In the genomic region with DNA sequence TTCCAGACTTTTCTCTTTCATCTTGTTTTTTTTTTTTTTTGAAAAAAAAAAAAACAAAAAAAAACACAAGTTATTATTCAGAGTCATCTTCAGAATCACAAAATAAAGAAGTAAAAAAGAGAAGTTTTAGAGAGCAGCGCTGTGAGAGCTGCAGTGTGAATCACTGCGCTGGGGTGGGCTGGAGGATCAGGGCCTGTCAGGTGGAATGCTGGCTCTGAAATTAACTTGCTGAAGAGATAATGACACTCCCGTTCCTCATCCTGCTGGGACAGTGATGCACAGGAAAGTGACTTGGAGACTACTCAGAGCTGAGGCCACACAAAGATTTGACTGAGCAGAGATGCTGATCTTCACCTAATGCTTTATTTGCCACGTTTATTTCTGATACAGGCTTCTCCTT, we compare ENCODE assay signal across 1 cellular context.
TF ChIP-seq lines count a peak whose summit lies in the region.

No MANE protein-coding gene starts in this region.

TF ChIP-seq in WTC11, 78 proteins besides CTCF, POLR2A, EP300 and RAD21 (continued from another document):
- TF ChIP-seq, protein P1, sequence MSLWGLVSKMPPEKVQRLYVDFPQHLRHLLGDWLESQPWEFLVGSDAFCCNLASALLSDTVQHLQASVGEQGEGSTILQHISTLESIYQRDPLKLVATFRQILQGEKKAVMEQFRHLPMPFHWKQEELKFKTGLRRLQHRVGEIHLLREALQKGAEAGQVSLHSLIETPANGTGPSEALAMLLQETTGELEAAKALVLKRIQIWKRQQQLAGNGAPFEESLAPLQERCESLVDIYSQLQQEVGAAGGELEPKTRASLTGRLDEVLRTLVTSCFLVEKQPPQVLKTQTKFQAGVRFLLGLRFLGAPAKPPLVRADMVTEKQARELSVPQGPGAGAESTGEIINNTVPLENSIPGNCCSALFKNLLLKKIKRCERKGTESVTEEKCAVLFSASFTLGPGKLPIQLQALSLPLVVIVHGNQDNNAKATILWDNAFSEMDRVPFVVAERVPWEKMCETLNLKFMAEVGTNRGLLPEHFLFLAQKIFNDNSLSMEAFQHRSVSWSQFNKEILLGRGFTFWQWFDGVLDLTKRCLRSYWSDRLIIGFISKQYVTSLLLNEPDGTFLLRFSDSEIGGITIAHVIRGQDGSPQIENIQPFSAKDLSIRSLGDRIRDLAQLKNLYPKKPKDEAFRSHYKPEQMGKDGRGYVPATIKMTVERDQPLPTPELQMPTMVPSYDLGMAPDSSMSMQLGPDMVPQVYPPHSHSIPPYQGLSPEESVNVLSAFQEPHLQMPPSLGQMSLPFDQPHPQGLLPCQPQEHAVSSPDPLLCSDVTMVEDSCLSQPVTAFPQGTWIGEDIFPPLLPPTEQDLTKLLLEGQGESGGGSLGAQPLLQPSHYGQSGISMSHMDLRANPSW (CRISPR knock-in tag; conservative IDR thresholded peaks at IDR 0.05; ENCODE audit: low read depth): no peak
- no peak for TF ChIP-seq EMX1 (CRISPR knock-in tag; IDR thresholded peaks at IDR 0.05)
- TF ChIP-seq RELA (CRISPR knock-in tag; IDR thresholded peaks at IDR 0.05; ENCODE audit: borderline replicate concordance): no peak
- TF ChIP-seq, protein P2, sequence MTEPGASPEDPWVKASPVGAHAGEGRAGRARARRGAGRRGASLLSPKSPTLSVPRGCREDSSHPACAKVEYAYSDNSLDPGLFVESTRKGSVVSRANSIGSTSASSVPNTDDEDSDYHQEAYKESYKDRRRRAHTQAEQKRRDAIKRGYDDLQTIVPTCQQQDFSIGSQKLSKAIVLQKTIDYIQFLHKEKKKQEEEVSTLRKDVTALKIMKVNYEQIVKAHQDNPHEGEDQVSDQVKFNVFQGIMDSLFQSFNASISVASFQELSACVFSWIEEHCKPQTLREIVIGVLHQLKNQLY (CRISPR knock-in tag; IDR thresholded peaks at IDR 0.05): no peak
- TF ChIP-seq, protein P3, sequence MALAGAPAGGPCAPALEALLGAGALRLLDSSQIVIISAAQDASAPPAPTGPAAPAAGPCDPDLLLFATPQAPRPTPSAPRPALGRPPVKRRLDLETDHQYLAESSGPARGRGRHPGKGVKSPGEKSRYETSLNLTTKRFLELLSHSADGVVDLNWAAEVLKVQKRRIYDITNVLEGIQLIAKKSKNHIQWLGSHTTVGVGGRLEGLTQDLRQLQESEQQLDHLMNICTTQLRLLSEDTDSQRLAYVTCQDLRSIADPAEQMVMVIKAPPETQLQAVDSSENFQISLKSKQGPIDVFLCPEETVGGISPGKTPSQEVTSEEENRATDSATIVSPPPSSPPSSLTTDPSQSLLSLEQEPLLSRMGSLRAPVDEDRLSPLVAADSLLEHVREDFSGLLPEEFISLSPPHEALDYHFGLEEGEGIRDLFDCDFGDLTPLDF (CRISPR knock-in tag; IDR thresholded peaks at IDR 0.05): no peak
- TF ChIP-seq, protein P4, sequence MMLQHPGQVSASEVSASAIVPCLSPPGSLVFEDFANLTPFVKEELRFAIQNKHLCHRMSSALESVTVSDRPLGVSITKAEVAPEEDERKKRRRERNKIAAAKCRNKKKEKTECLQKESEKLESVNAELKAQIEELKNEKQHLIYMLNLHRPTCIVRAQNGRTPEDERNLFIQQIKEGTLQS (CRISPR knock-in tag; conservative IDR thresholded peaks at IDR 0.05): no peak
- TF ChIP-seq ZNF416 (CRISPR knock-in tag; IDR thresholded peaks at IDR 0.05): no peak
- no peak for TF ChIP-seq SMAD3 (CRISPR knock-in tag; IDR thresholded peaks at IDR 0.05; ENCODE audit: borderline replicate concordance)
TF ChIP-seq in WTC11: peak in this region for 0.
